8 cellular contexts compared by ENCODE assay signal in genomic region chr16:81444448-81445121, GRCh38. TPM values are rescaled to one million over a fixed set of nuclear protein-coding genes. Genes with fewer than 3 reads are reported as not detected.
A peak's percentile ranks its signal among the peaks of the same experiment; 100 is the strongest.
DNase-seq lines count a peak whose midpoint lies in the region; ATAC-seq lines count a peak whose summit lies in the region.

CMIP (plus strand) TSS chr16:81444808.

- DNase-seq in 8988T (peak; percentile 97), NCI-H460 (ENCODE audit: extremely low read depth, low read depth) (peak; percentile 63), dedifferentiated amniotic fluid mesenchymal stem cell (ENCODE audit: extremely low spot score) (peak; percentile 72), left lobe of liver (ENCODE audit: low spot score) (peak; percentile 90)
- DNase-seq in activated CD4-positive, alpha-beta T cell treated with anti-CD3 and anti-CD28 coated beads, Interleukin-2, amount 50 U/mL, for 1 hour, result peak; percentile 73
- peak; percentile 61 for DNase-seq in stimulated activated CD4-positive, alpha-beta T cell treated with anti-CD3 and anti-CD28 coated beads, Interleukin-2, amount 100 ng/mL, for 4 hours (ENCODE audit: low read depth)

- ATAC-seq in GM18502 (IDR thresholded peaks at IDR 0.05; ENCODE audit: poor library complexity, unreplicated experiment) (peak; percentile 81), HG02943 (IDR thresholded peaks at IDR 0.05; ENCODE audit: low read depth, unreplicated experiment) (peak; percentile 66), left lobe of liver (peak; percentile 57)

RNA-seq across cellular contexts. Expression of gene CMIP, which starts in this region (rescaled TPM):
- total RNA-seq in NCI-H460 (2014; rRNA removed; shearing (Covaris generic)), result 4.9 and 6.3 TPM in 2 replicates
- polyA plus RNA-seq in NCI-H460 (2014; cell fraction: nucleus; rRNA removed), result 3.2 and 4.4 TPM in 2 replicates
- total RNA-seq in left lobe of liver, result 15.4 TPM

Comparison
In these comparisons a context has a peak if more than half of its experiments do, and no peak if none do; other contexts are left out.
1. Peak in every context shown above with its lines: DNase-seq and ATAC-seq.